ENCODE assay signal across 15 cellular contexts in the genomic region with DNA sequence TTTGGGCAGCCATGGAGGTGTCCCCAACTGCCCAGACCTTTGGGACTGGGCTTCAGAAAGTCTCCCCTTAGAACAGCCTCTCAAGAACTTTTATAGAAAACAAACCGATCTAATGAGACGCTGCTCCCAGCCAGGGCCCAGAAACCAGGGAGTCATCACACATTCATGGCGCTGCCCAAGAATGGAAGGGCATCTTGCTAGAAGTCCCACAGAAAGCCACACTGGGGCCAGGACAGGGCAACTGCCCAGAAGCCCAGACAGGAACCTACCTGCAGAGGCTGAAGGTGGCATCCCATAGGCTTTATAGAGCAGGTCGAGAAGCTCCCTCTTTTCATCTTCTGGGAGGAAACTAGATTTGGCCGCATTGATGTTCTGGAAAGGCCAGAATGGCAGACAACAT.
"Had no signal": no experiment of that assay in that cellular context is flagged by ENCODE, and none has a peak within 500 bp of the region (broad histone marks: within the 10 kb centered on the region; RNA-seq: fewer than 3 reads in every experiment).

No MANE protein-coding gene starts in this region.

- H3K27ac Mint-ChIP-seq: activated T-cell treated with anti-CD3 and anti-CD28 coated beads, Interleukin-2, amount 50 U/mL, for 72 hours had no signal

- ATAC-seq: activated CD4-positive, CD25-positive, alpha-beta regulatory T cell treated with anti-CD3 and anti-CD28 coated beads, Interleukin-2, amount 50 U/mL, for 24 hours; activated T-cell treated with anti-CD3 and anti-CD28 coated beads, Interleukin-2, amount 50 U/mL, for 72 hours; body of pancreas; left lung had no signal

- H3K4me3 Mint-ChIP-seq: activated naive CD8-positive, alpha-beta T cell treated with anti-CD3 and anti-CD28 coated beads for 36 hours; activated T-cell treated with anti-CD3 and anti-CD28 coated beads, Interleukin-2, amount 50 U/mL, for 72 hours had no signal

- H3K9me3 Mint-ChIP-seq: activated naive CD8-positive, alpha-beta T cell treated with anti-CD3 and anti-CD28 coated beads for 36 hours; activated T-cell treated with anti-CD3 and anti-CD28 coated beads, Interleukin-2, amount 50 U/mL, for 72 hours had no signal

- DNase-seq: activated CD4-positive, alpha-beta T cell treated with anti-CD3 and anti-CD28 coated beads, Interleukin-2, amount 50 U/mL, for 4 hours; activated naive CD8-positive, alpha-beta T cell treated with anti-CD3 and anti-CD28 coated beads for 36 hours; activated T-cell treated with anti-CD3 and anti-CD28 coated beads, Interleukin-2, amount 50 U/mL, for 72 hours; amygdala; body of pancreas; central memory CD4-positive, alpha-beta T cell; foreskin fibroblast; hypothalamus; kidney; left lung; mesendoderm; sigmoid colon; spleen; SW 1271 had no signal

- H3K27me3 Mint-ChIP-seq: activated naive CD8-positive, alpha-beta T cell treated with anti-CD3 and anti-CD28 coated beads for 36 hours had no signal
